Comparison of ENCODE assay signal across 28 cellular contexts in the genomic region with DNA sequence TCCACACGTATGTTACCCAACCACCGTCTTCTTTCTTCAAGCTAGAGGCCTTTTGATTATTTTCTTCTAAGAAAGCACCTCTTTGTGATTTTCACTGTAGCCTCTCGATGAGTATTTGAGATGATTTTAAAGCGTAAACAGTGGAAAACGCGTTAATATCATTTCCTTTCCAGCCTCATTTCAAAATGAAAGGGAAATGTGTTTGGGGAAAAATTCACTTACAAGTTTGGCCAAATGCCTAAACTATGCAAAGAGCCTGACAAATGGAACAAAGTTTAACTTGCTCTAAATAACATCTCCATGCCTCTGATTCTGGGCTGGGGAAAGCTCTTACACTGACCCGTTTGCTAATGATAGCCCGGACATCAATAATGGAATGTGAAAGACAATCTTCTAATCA. TPM values are rescaled to one million over a fixed set of nuclear protein-coding genes. Genes with fewer than 3 reads are reported as not detected.
DNase-seq lines count a peak whose midpoint lies in the region; ATAC-seq and TF ChIP-seq lines count a peak whose summit lies in the region.
"Had no signal": no experiment of that assay in that cellular context is flagged by ENCODE, and none has a peak within 500 bp of the region (broad histone marks: within the 10 kb centered on the region; RNA-seq: fewer than 3 reads in every experiment).

No MANE protein-coding gene starts in this region.

- H3K27me3 Mint-ChIP-seq in osteocyte (ENCODE audit: unreplicated experiment): no peaks in the 10 kb centered on the region
- H3K27me3 Mint-ChIP-seq in activated CD4-positive, alpha-beta T cell treated with anti-CD3 and anti-CD28 coated beads, Interleukin-2, amount 10 ng/mL, durations not matched to agents 24 days and 14 days: peaks cover 2% of the 10 kb centered on the region

- no peaks in the 10 kb centered on the region for H3K27me3 ChIP-seq in adipocyte (replicated peaks; ENCODE audit: control insufficient read depth, insufficient read depth, low read length)
- H3K27me3 ChIP-seq: BE2C, BLaER1 had no signal

- no peak for TF ChIP-seq CTCF in osteocyte (IDR thresholded peaks at IDR 0.05)

- peak; percentile 8 for DNase-seq in NOMO-1 treated with DMSO at 0.1 percent for 48 hours (lab: John Stamatoyannopoulos, UW; ENCODE audit: unreplicated experiment)
- no peak for DNase-seq in NOMO-1 (lab: John Stamatoyannopoulos, UW; ENCODE audit: unreplicated experiment in 2 of 2)
- no peak for DNase-seq in SK-N-MC (ENCODE audit: low read depth, low spot score)
- no peak for DNase-seq in adipocyte (ENCODE audit: low read depth)
- peak; percentile 0 for DNase-seq in osteocyte (ENCODE audit: extremely low spot score, unreplicated experiment)
- DNase-seq in A172 (ENCODE audit: low spot score): no peak
- DNase-seq in activated CD4-positive, alpha-beta T cell treated with anti-CD3 and anti-CD28 coated beads, Interleukin-2, amount 10 ng/mL, durations not matched to agents 24 days and 14 days: no peak
- DNase-seq: ACHN; BE2C; C1 segment of cervical spinal cord; CD4-positive, alpha-beta memory T cell; CD4-positive, CD25-positive, alpha-beta regulatory T cell; CD8-positive, alpha-beta memory T cell; COR-L47; DMS 273 treated with DMSO at 0.1 percent for 48 hours; DMS153; DMS53; DMS79; DND-41; EL; GDM1 had no signal

- H3K9ac ChIP-seq in SK-N-MC (ENCODE audit: insufficient read length) (no peak overlapping the region), adipocyte (ENCODE audit: low read length) (no peak overlapping the region)
- H3K9ac ChIP-seq: BLaER1 had no signal

- H3K27ac ChIP-seq in SK-N-MC: no peak overlapping the region
- H3K27ac ChIP-seq: 22Rv1, BLaER1 had no signal

- no peak for ATAC-seq in HG03565 (IDR thresholded peaks at IDR 0.05; ENCODE audit: unreplicated experiment)
- ATAC-seq: GM12878 had no signal

- H3K4me3 Mint-ChIP-seq in osteocyte (ENCODE audit: unreplicated experiment): no peak overlapping the region
- H3K4me3 Mint-ChIP-seq in activated CD4-positive, alpha-beta T cell treated with anti-CD3 and anti-CD28 coated beads, Interleukin-2, amount 10 ng/mL, durations not matched to agents 24 days and 14 days: no peak overlapping the region
- H3K4me3 Mint-ChIP-seq: CD14-positive monocyte; CD4-positive, alpha-beta memory T cell; CD4-positive, CD25-positive, alpha-beta regulatory T cell; CD8-positive, alpha-beta memory T cell had no signal

- H3K27ac Mint-ChIP-seq in osteocyte (ENCODE audit: unreplicated experiment): no peak overlapping the region
- H3K27ac Mint-ChIP-seq in activated CD4-positive, alpha-beta T cell treated with anti-CD3 and anti-CD28 coated beads, Interleukin-2, amount 10 ng/mL, durations not matched to agents 24 days and 14 days: no peak overlapping the region
- H3K27ac Mint-ChIP-seq: CD14-positive monocyte; CD4-positive, alpha-beta memory T cell; CD4-positive, CD25-positive, alpha-beta regulatory T cell; CD8-positive, alpha-beta memory T cell had no signal

- H3K36me3 Mint-ChIP-seq in osteocyte (ENCODE audit: unreplicated experiment): no peaks in the 10 kb centered on the region
- no peaks in the 10 kb centered on the region for H3K36me3 Mint-ChIP-seq in activated CD4-positive, alpha-beta T cell treated with anti-CD3 and anti-CD28 coated beads, Interleukin-2, amount 10 ng/mL, durations not matched to agents 24 days and 14 days (ENCODE audit: low read depth)
- H3K36me3 Mint-ChIP-seq: CD14-positive monocyte; CD4-positive, alpha-beta memory T cell; CD4-positive, CD25-positive, alpha-beta regulatory T cell; CD8-positive, alpha-beta memory T cell had no signal

- intact Hi-C loops in activated CD4-positive, alpha-beta T cell treated with anti-CD3 and anti-CD28 coated beads, Interleukin-2, amount 10 ng/mL, durations not matched to agents 24 days and 14 days (cut with micrococcal nuclease): no loop called here

- 0 out of 2 replicates have a peak overlapping the region, but pooled peaks have one; percentile 13 for H3K4me3 ChIP-seq in SK-N-MC
- peak overlapping the region; percentile 2 for H3K4me3 ChIP-seq in adipocyte (ENCODE audit: low read length)
- H3K4me3 ChIP-seq: BLaER1, GM12878 had no signal

- H3K9me3 Mint-ChIP-seq in osteocyte (ENCODE audit: unreplicated experiment): no peaks in the 10 kb centered on the region
- no peaks in the 10 kb centered on the region for H3K9me3 Mint-ChIP-seq in activated CD4-positive, alpha-beta T cell treated with anti-CD3 and anti-CD28 coated beads, Interleukin-2, amount 10 ng/mL, durations not matched to agents 24 days and 14 days
- H3K9me3 Mint-ChIP-seq: CD4-positive, alpha-beta memory T cell; CD4-positive, CD25-positive, alpha-beta regulatory T cell; CD8-positive, alpha-beta memory T cell had no signal

- H3K9me3 ChIP-seq in SK-N-MC (ENCODE audit: low read depth, low read length) (no peaks in the 10 kb centered on the region), adipocyte (ENCODE audit: control insufficient read depth, low read length) (no peaks in the 10 kb centered on the region)
- H3K9me3 ChIP-seq: BE2C, BLaER1 had no signal

- no peaks in the 10 kb centered on the region for H3K36me3 ChIP-seq in SK-N-MC (ENCODE audit: insufficient read depth, low read length)
- H3K36me3 ChIP-seq in adipocyte (ENCODE audit: control insufficient read depth, insufficient read depth, low read length, severe bottlenecking): peaks cover 4% of the 10 kb centered on the region
- H3K36me3 ChIP-seq: BE2C, BLaER1 had no signal

- H3K4me1 Mint-ChIP-seq in osteocyte (ENCODE audit: unreplicated experiment): no peaks in the 10 kb centered on the region
- H3K4me1 Mint-ChIP-seq in activated CD4-positive, alpha-beta T cell treated with anti-CD3 and anti-CD28 coated beads, Interleukin-2, amount 10 ng/mL, durations not matched to agents 24 days and 14 days: no peaks in the 10 kb centered on the region
- H3K4me1 Mint-ChIP-seq: CD4-positive, alpha-beta memory T cell; CD4-positive, CD25-positive, alpha-beta regulatory T cell; CD8-positive, alpha-beta memory T cell had no signal

- peaks cover 9% of the 10 kb centered on the region for H3K4me1 ChIP-seq in adipocyte (ENCODE audit: control insufficient read depth, insufficient read depth, low read length)
- H3K4me1 ChIP-seq: BE2C had no signal

RNA-seq across cellular contexts. Expression of gene HS3ST2, which starts 43.3 kb away (rescaled TPM):
- not detected in 2 replicates for total RNA-seq in osteocyte
- total RNA-seq in A172 (2014; rRNA removed; shearing (Covaris generic)): not detected in 2 replicates
- not detected in 2 replicates for total RNA-seq in activated CD4-positive, alpha-beta T cell treated with anti-CD3 and anti-CD28 coated beads, Interleukin-2, amount 10 ng/mL, durations not matched to agents 24 days and 14 days
- total RNA-seq: CD4-positive, CD25-positive, alpha-beta regulatory T cell; CD8-positive, alpha-beta memory T cell; Daoy; G401; GM12878 had no signal

Comparison
In these comparisons a context has a peak if more than half of its experiments do, and no peak if none do; other contexts are left out.
1. DNase-seq: peak in NOMO-1 treated with DMSO at 0.1 percent for 48 hours (single experiment) and osteocyte (single experiment); none in NOMO-1 (0 of 2), SK-N-MC (single experiment), adipocyte (single experiment), A172 (single experiment) and activated CD4-positive, alpha-beta T cell treated with anti-CD3 and anti-CD28 coated beads, Interleukin-2, amount 10 ng/mL, durations not matched to agents 24 days and 14 days (single experiment).